Comparison of ENCODE assay signal across 1 cellular context in the genomic region with DNA sequence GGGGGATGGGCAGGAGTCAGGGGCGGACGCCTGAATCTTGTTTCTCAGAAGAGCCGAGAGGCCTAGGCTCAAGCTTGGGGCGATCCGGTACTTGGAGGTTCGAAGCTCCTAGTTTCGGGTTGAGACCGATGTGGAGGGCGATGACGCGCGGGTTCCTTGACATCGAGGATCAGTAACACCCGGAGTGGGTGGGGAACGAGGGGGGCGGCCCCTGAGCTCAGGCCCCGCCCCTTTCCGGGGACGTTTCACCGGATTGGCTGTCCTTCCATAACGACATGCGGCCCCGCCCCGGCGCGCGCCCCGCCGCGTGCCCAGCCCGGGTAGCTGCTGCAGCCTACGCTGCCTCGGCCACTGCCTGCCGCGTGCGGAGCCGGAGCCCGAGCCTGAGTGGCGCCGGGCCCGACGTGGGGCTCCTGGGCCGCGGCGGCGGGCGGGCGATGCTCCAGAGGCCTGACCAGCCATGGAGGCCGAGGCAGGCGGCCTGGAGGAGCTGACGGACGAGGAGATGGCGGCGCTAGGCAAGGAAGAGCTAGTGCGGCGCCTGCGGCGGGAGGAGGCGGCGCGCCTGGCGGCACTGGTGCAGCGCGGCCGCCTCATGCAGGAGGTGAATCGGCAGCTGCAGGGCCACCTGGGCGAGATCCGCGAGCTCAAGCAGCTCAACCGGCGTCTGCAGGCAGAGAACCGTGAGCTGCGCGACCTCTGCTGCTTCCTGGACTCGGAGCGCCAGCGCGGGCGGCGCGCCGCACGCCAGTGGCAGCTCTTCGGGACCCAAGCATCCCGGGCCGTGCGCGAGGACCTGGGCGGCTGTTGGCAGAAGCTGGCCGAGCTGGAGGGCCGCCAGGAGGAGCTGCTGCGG.
TF ChIP-seq lines count a peak whose summit lies in the region.

A gene (plus strand): TSS at position 350 of the 856 bp plus-strand sequence. CDS start 111 bp downstream, at position 461.

TF ChIP-seq in K562, 482 proteins besides CTCF, POLR2A, EP300 and RAD21 (continued from another document and continues in another):
- no peak for TF ChIP-seq HNRNPUL1 (IDR thresholded peaks at IDR 0.05; ENCODE audit: low read length)
- no peak for TF ChIP-seq ZNF23 (CRISPR knock-in tag; IDR thresholded peaks at IDR 0.05)
- TF ChIP-seq, protein P1, sequence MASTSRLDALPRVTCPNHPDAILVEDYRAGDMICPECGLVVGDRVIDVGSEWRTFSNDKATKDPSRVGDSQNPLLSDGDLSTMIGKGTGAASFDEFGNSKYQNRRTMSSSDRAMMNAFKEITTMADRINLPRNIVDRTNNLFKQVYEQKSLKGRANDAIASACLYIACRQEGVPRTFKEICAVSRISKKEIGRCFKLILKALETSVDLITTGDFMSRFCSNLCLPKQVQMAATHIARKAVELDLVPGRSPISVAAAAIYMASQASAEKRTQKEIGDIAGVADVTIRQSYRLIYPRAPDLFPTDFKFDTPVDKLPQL (IDR thresholded peaks at IDR 0.05; ENCODE audit: extremely low read depth, insufficient read length) = no peak
- TF ChIP-seq, protein P2, sequence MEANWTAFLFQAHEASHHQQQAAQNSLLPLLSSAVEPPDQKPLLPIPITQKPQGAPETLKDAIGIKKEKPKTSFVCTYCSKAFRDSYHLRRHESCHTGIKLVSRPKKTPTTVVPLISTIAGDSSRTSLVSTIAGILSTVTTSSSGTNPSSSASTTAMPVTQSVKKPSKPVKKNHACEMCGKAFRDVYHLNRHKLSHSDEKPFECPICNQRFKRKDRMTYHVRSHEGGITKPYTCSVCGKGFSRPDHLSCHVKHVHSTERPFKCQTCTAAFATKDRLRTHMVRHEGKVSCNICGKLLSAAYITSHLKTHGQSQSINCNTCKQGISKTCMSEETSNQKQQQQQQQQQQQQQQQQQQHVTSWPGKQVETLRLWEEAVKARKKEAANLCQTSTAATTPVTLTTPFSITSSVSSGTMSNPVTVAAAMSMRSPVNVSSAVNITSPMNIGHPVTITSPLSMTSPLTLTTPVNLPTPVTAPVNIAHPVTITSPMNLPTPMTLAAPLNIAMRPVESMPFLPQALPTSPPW (CRISPR knock-in tag; IDR thresholded peaks at IDR 0.05) = peak; percentile 78
- TF ChIP-seq MYNN (IDR thresholded peaks at IDR 0.05) = no peak
- no peak for TF ChIP-seq MYNN (CRISPR knock-in tag; IDR thresholded peaks at IDR 0.05)
- TF ChIP-seq TEAD1 (CRISPR knock-in tag; IDR thresholded peaks at IDR 0.05) = peak; percentile 35 to 61; a peak in 1 of 4 replicates
- TF ChIP-seq CTBP1 (IDR thresholded peaks at IDR 0.05; ENCODE audit: borderline replicate concordance) = peak; percentile 92
- TF ChIP-seq HDAC8 (tag; IDR thresholded peaks at IDR 0.05) = 0 out of 2 replicates have a peak, but pooled peaks have one; percentile 43
- TF ChIP-seq ZNF431 (CRISPR knock-in tag; IDR thresholded peaks at IDR 0.05) = no peak
- TF ChIP-seq, protein P3, sequence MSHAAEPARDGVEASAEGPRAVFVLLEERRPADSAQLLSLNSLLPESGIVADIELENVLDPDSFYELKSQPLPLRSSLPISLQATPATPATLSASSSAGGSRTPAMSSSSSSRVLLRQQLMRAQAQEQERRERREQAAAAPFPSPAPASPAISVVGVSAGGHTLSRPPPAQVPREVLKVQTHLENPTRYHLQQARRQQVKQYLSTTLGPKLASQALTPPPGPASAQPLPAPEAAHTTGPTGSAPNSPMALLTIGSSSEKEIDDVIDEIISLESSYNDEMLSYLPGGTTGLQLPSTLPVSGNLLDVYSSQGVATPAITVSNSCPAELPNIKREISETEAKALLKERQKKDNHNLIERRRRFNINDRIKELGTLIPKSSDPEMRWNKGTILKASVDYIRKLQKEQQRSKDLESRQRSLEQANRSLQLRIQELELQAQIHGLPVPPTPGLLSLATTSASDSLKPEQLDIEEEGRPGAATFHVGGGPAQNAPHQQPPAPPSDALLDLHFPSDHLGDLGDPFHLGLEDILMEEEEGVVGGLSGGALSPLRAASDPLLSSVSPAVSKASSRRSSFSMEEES (CRISPR knock-in tag; IDR thresholded peaks at IDR 0.05) = no peak
- TF ChIP-seq HMGN3 (IDR thresholded peaks at IDR 0.05; ENCODE audit: borderline replicate concordance, extremely low read depth, insufficient read length, low read depth, low read length) = peak; percentile 23
- no peak for TF ChIP-seq CBFA2T2 (conservative IDR thresholded peaks at IDR 0.05)
- TF ChIP-seq, protein P4, sequence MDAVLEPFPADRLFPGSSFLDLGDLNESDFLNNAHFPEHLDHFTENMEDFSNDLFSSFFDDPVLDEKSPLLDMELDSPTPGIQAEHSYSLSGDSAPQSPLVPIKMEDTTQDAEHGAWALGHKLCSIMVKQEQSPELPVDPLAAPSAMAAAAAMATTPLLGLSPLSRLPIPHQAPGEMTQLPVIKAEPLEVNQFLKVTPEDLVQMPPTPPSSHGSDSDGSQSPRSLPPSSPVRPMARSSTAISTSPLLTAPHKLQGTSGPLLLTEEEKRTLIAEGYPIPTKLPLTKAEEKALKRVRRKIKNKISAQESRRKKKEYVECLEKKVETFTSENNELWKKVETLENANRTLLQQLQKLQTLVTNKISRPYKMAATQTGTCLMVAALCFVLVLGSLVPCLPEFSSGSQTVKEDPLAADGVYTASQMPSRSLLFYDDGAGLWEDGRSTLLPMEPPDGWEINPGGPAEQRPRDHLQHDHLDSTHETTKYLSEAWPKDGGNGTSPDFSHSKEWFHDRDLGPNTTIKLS (IDR thresholded peaks at IDR 0.05; ENCODE audit: borderline replicate concordance, low read depth) = no peak; the same call in 1 of the 2 replicates
- TF ChIP-seq SAFB2 (IDR thresholded peaks at IDR 0.05; ENCODE audit: borderline replicate concordance, low read depth, low read length, severe bottlenecking) = no peak
- TF ChIP-seq DNMT1 (IDR thresholded peaks at IDR 0.05) = no peak
- TF ChIP-seq TAF9B (IDR thresholded peaks at IDR 0.05; ENCODE audit: partially characterized antibody) = no peak
- no peak for TF ChIP-seq SREBF1 (IDR thresholded peaks at IDR 0.05; ENCODE audit: borderline replicate concordance, low read depth, low read length)
- TF ChIP-seq NUFIP1 (IDR thresholded peaks at IDR 0.05; ENCODE audit: partially characterized antibody) = no peak
- TF ChIP-seq POLR3A (IDR thresholded peaks at IDR 0.05; ENCODE audit: borderline replicate concordance, extremely low read depth, insufficient read depth, insufficient read length) = no peak
- TF ChIP-seq CBFA2T3 (IDR thresholded peaks at IDR 0.05) = no peak
- TF ChIP-seq, protein P5, sequence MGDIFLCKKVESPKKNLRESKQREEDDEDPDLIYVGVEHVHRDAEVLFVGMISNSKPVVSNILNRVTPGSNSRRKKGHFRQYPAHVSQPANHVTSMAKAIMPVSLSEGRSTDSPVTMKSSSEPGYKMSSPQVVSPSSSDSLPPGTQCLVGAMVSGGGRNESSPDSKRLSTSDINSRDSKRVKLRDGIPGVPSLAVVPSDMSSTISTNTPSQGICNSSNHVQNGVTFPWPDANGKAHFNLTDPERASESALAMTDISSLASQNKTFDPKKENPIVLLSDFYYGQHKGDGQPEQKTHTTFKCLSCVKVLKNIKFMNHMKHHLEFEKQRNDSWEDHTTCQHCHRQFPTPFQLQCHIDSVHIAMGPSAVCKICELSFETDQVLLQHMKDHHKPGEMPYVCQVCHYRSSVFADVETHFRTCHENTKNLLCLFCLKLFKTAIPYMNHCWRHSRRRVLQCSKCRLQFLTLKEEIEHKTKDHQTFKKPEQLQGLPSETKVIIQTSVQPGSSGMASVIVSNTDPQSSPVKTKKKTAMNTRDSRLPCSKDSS (IDR thresholded peaks at IDR 0.05; ENCODE audit: low read depth, partially characterized antibody) = no peak
- TF ChIP-seq, protein P6, sequence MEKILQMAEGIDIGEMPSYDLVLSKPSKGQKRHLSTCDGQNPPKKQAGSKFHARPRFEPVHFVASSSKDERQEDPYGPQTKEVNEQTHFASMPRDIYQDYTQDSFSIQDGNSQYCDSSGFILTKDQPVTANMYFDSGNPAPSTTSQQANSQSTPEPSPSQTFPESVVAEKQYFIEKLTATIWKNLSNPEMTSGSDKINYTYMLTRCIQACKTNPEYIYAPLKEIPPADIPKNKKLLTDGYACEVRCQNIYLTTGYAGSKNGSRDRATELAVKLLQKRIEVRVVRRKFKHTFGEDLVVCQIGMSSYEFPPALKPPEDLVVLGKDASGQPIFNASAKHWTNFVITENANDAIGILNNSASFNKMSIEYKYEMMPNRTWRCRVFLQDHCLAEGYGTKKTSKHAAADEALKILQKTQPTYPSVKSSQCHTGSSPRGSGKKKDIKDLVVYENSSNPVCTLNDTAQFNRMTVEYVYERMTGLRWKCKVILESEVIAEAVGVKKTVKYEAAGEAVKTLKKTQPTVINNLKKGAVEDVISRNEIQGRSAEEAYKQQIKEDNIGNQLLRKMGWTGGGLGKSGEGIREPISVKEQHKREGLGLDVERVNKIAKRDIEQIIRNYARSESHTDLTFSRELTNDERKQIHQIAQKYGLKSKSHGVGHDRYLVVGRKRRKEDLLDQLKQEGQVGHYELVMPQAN (IDR thresholded peaks at IDR 0.05; ENCODE audit: borderline replicate concordance) = no peak
- TF ChIP-seq NR2F6 (CRISPR knock-in tag; IDR thresholded peaks at IDR 0.05) = no peak
- TF ChIP-seq SMARCE1 (IDR thresholded peaks at IDR 0.05) = no peak
- TF ChIP-seq CBX1 (IDR thresholded peaks at IDR 0.05; ENCODE audit: low read depth) = peak; percentile 77
- TF ChIP-seq FOXA3 (CRISPR knock-in tag; conservative IDR thresholded peaks at IDR 0.05 in 1 of 2, IDR thresholded peaks at IDR 0.05 in 1 of 2) = no peak
- TF ChIP-seq CREM (IDR thresholded peaks at IDR 0.05; ENCODE audit: low read depth) = peak; percentile 72
- TF ChIP-seq, protein P7, sequence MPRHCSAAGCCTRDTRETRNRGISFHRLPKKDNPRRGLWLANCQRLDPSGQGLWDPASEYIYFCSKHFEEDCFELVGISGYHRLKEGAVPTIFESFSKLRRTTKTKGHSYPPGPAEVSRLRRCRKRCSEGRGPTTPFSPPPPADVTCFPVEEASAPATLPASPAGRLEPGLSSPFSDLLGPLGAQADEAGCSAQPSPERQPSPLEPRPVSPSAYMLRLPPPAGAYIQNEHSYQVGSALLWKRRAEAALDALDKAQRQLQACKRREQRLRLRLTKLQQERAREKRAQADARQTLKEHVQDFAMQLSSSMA (CRISPR knock-in tag; IDR thresholded peaks at IDR 0.05) = 0 out of 2 replicates have a peak, but pooled peaks have one; percentile 30
- TF ChIP-seq PRMT5 (CRISPR knock-in tag; IDR thresholded peaks at IDR 0.05) = no peak
- no peak for TF ChIP-seq HDAC3 (IDR thresholded peaks at IDR 0.05; ENCODE audit: borderline replicate concordance, partially characterized antibody)
- TF ChIP-seq, protein P8, sequence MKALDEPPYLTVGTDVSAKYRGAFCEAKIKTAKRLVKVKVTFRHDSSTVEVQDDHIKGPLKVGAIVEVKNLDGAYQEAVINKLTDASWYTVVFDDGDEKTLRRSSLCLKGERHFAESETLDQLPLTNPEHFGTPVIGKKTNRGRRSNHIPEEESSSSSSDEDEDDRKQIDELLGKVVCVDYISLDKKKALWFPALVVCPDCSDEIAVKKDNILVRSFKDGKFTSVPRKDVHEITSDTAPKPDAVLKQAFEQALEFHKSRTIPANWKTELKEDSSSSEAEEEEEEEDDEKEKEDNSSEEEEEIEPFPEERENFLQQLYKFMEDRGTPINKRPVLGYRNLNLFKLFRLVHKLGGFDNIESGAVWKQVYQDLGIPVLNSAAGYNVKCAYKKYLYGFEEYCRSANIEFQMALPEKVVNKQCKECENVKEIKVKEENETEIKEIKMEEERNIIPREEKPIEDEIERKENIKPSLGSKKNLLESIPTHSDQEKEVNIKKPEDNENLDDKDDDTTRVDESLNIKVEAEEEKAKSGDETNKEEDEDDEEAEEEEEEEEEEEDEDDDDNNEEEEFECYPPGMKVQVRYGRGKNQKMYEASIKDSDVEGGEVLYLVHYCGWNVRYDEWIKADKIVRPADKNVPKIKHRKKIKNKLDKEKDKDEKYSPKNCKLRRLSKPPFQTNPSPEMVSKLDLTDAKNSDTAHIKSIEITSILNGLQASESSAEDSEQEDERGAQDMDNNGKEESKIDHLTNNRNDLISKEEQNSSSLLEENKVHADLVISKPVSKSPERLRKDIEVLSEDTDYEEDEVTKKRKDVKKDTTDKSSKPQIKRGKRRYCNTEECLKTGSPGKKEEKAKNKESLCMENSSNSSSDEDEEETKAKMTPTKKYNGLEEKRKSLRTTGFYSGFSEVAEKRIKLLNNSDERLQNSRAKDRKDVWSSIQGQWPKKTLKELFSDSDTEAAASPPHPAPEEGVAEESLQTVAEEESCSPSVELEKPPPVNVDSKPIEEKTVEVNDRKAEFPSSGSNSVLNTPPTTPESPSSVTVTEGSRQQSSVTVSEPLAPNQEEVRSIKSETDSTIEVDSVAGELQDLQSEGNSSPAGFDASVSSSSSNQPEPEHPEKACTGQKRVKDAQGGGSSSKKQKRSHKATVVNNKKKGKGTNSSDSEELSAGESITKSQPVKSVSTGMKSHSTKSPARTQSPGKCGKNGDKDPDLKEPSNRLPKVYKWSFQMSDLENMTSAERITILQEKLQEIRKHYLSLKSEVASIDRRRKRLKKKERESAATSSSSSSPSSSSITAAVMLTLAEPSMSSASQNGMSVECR (CRISPR knock-in tag; IDR thresholded peaks at IDR 0.05) = peak; percentile 44; the same call in 1 of the 2 replicates
- TF ChIP-seq POLR2H (tag; IDR thresholded peaks at IDR 0.05; ENCODE audit: low read depth) = peak; percentile 71
- no peak for TF ChIP-seq ZKSCAN8 (CRISPR knock-in tag; IDR thresholded peaks at IDR 0.05)
- no peak for TF ChIP-seq FOXK2 (conservative IDR thresholded peaks at IDR 0.05 in 1 of 2, IDR thresholded peaks at IDR 0.05 in 1 of 2; ENCODE audit: low read depth in 2 of 2)
- TF ChIP-seq ZNF551 (CRISPR knock-in tag; IDR thresholded peaks at IDR 0.05) = no peak
- peak; percentile 51 to 79; a peak in 3 of 4 replicates for TF ChIP-seq SIN3A (IDR thresholded peaks at IDR 0.05; ENCODE audit: borderline replicate concordance in 2 of 2, control insufficient read depth in 1 of 2, low read depth in 2 of 2, low read length in 2 of 2)
- TF ChIP-seq FOXA1 (IDR thresholded peaks at IDR 0.05; ENCODE audit: borderline replicate concordance) = no peak
- no peak for TF ChIP-seq EHMT2 (IDR thresholded peaks at IDR 0.05)
- TF ChIP-seq XRCC5 (IDR thresholded peaks at IDR 0.05; ENCODE audit: low read depth, low read length) = no peak
- TF ChIP-seq ZKSCAN3 (CRISPR knock-in tag; IDR thresholded peaks at IDR 0.05) = no peak
- TF ChIP-seq MTF1 (CRISPR knock-in tag; IDR thresholded peaks at IDR 0.05; ENCODE audit: borderline replicate concordance) = no peak
- TF ChIP-seq HMG20A (CRISPR knock-in tag; conservative IDR thresholded peaks at IDR 0.05) = no peak
- TF ChIP-seq CBX3 (IDR thresholded peaks at IDR 0.05; ENCODE audit: borderline replicate concordance in 1 of 2, low read length in 2 of 2) = no peak
- no peak for TF ChIP-seq FOXJ2 (tag; IDR thresholded peaks at IDR 0.05)
- peak; percentile 85 for TF ChIP-seq CCNT2 (IDR thresholded peaks at IDR 0.05; ENCODE audit: borderline replicate concordance, extremely low read depth, insufficient read length, low read depth, low read length)
- no peak for TF ChIP-seq ESRRB (CRISPR knock-in tag; IDR thresholded peaks at IDR 0.05; ENCODE audit: borderline replicate concordance)
- TF ChIP-seq, protein P9, sequence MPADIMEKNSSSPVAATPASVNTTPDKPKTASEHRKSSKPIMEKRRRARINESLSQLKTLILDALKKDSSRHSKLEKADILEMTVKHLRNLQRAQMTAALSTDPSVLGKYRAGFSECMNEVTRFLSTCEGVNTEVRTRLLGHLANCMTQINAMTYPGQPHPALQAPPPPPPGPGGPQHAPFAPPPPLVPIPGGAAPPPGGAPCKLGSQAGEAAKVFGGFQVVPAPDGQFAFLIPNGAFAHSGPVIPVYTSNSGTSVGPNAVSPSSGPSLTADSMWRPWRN (IDR thresholded peaks at IDR 0.05; ENCODE audit: low read depth) = peak; percentile 95
